1 cellular context compared by ENCODE assay signal in the genomic region with DNA sequence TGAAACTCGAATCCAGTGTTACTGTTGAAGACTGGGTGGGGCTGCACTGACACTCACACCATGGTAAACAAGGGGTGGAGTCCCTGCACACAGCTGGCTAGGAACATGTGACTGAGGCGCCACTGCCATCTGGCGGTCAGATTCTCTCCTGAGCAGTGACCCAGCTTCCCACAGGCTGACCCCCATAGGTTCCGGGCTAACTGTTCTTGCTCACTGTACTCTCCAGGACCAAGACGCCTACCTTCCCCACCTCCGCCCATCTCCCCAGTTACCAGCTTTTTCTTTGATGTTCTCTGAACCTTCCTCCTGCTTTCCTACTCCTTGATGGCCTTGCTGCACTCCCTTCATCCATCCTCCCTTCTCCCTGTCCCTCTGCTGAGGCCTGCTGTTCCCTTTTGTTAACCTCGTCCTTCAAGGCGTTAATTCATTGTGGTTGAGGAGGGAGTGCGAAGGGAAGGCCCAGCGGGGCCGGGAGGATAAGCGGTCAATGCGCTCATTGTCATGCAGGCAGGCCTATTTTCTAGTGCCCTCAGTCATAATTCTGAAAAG.
TF ChIP-seq lines count a peak whose summit lies in the region.

No MANE protein-coding gene starts in this region.

TF ChIP-seq in HepG2, 621 proteins besides CTCF, POLR2A, EP300 and RAD21 (continued from another document and continues in another):
- TF ChIP-seq RERE (CRISPR knock-in tag; IDR thresholded peaks at IDR 0.05; ENCODE audit: low read depth) (no peak), ZNF121 (CRISPR knock-in tag; IDR thresholded peaks at IDR 0.05) (no peak), FOSL2 (CRISPR knock-in tag; IDR thresholded peaks at IDR 0.05) (peak; percentile 41; the same call in 1 of the 2 replicates), ZNF44 (CRISPR knock-in tag; IDR thresholded peaks at IDR 0.05) (no peak), HOMEZ (CRISPR knock-in tag; IDR thresholded peaks at IDR 0.05; ENCODE audit: low read depth) (peak; percentile 69; the same call in 1 of the 2 replicates), KDM4B (CRISPR knock-in tag; IDR thresholded peaks at IDR 0.05) (no peak), RXRB (CRISPR knock-in tag; IDR thresholded peaks at IDR 0.05; ENCODE audit: borderline replicate concordance) (0 out of 2 replicates have a peak, but pooled peaks have one; percentile 33), ZBTB40 (IDR thresholded peaks at IDR 0.05) (no peak), ZBTB40 (CRISPR knock-in tag; IDR thresholded peaks at IDR 0.05) (no peak), NR2F1 (CRISPR knock-in tag; IDR thresholded peaks at IDR 0.05) (no peak), PLRG1 (conservative IDR thresholded peaks at IDR 0.05) (no peak), ZNF674 (CRISPR knock-in tag; IDR thresholded peaks at IDR 0.05; ENCODE audit: low read depth) (no peak), ZNF33A (CRISPR knock-in tag; IDR thresholded peaks at IDR 0.05; ENCODE audit: borderline replicate concordance) (no peak), ZNF891 (CRISPR knock-in tag; IDR thresholded peaks at IDR 0.05) (no peak), CREB3 (CRISPR knock-in tag; IDR thresholded peaks at IDR 0.05) (no peak), ZNF432 (CRISPR knock-in tag; IDR thresholded peaks at IDR 0.05; ENCODE audit: borderline replicate concordance) (no peak), ZNF138 (CRISPR knock-in tag; IDR thresholded peaks at IDR 0.05; ENCODE audit: low read depth) (no peak), FOXC1 (CRISPR knock-in tag; IDR thresholded peaks at IDR 0.05; ENCODE audit: borderline replicate concordance) (no peak), HNF1A (IDR thresholded peaks at IDR 0.05; ENCODE audit: low read depth) (no peak), HNF1A (CRISPR knock-in tag; IDR thresholded peaks at IDR 0.05; ENCODE audit: borderline replicate concordance) (no peak), ZFP36 (IDR thresholded peaks at IDR 0.05; ENCODE audit: borderline replicate concordance, low read depth, low read length, partially characterized antibody) (no peak), ZFY (CRISPR knock-in tag; IDR thresholded peaks at IDR 0.05) (no peak)
- TF ChIP-seq, protein P1, sequence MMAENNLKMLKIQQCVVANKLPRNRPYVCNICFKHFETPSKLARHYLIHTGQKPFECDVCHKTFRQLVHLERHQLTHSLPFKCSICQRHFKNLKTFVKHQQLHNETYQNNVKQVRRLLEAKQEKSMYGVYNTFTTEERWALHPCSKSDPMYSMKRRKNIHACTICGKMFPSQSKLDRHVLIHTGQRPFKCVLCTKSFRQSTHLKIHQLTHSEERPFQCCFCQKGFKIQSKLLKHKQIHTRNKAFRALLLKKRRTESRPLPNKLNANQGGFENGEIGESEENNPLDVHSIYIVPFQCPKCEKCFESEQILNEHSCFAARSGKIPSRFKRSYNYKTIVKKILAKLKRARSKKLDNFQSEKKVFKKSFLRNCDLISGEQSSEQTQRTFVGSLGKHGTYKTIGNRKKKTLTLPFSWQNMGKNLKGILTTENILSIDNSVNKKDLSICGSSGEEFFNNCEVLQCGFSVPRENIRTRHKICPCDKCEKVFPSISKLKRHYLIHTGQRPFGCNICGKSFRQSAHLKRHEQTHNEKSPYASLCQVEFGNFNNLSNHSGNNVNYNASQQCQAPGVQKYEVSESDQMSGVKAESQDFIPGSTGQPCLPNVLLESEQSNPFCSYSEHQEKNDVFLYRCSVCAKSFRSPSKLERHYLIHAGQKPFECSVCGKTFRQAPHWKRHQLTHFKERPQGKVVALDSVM (CRISPR knock-in tag; IDR thresholded peaks at IDR 0.05): no peak
- TF ChIP-seq, protein P2, sequence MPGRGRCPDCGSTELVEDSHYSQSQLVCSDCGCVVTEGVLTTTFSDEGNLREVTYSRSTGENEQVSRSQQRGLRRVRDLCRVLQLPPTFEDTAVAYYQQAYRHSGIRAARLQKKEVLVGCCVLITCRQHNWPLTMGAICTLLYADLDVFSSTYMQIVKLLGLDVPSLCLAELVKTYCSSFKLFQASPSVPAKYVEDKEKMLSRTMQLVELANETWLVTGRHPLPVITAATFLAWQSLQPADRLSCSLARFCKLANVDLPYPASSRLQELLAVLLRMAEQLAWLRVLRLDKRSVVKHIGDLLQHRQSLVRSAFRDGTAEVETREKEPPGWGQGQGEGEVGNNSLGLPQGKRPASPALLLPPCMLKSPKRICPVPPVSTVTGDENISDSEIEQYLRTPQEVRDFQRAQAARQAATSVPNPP (CRISPR knock-in tag; IDR thresholded peaks at IDR 0.05): no peak
